In the genomic region with DNA sequence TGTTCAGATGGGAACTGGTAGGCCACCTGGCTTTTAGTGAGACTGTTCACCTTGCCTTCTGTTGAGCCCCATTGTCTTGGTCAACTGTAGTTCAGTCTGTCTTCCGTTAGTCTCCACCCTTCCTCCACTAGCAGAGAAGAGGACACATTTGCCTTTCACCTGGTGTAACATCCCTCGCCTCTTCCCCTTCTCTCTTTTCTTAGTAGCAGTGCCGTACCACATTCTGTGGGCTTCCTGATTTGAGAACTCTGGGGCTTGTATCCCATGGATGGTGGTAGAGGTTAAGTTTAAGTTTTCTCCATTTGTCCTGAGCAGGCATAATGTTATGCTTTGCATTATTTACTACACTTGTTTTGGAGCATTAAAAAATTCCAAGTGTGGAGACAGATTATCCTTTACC, we compare ENCODE assay signal across 30 cellular contexts. TPM values are rescaled to one million over a fixed set of nuclear protein-coding genes. Genes with fewer than 3 reads are reported as not detected.
DNase-seq lines count a peak whose midpoint lies in the region; ATAC-seq and TF ChIP-seq lines count a peak whose summit lies in the region.
"Had no signal": no experiment of that assay in that cellular context is flagged by ENCODE, and none has a peak within 500 bp of the region (broad histone marks: within the 10 kb centered on the region; RNA-seq: fewer than 3 reads in every experiment).

No MANE protein-coding gene starts in this region.

- H3K79me2 ChIP-seq in trophoblast cell (ENCODE audit: control insufficient read depth, insufficient read depth, low read length, poor library complexity), result peaks cover 14% of the 10 kb centered on the region

- POLR2A ChIA-PET in CD4-positive, alpha-beta memory T cell (lab: Charles Lee; ENCODE audit: partially characterized antibody), result no interaction called here

- no peaks in the 10 kb centered on the region for H3K36me3 ChIP-seq in CD4-positive, alpha-beta memory T cell (ENCODE audit: insufficient read depth, low read length)
- H3K36me3 ChIP-seq in endodermal cell (ENCODE audit: control insufficient read depth, insufficient read depth, low read length), result peaks cover 35% of the 10 kb centered on the region
- no peaks in the 10 kb centered on the region for H3K36me3 ChIP-seq in trophoblast cell (ENCODE audit: control insufficient read depth in 1 of 2, insufficient read depth in 2 of 2, low read length in 2 of 2)
- H3K36me3 ChIP-seq: brain microvascular endothelial cell, upper lobe of left lung had no signal

- WGBS in endodermal cell (ENCODE audit: insufficient coverage in 1 of 2, insufficient read length in 1 of 2), 2 experiments, result 96 to 100% methylated on average over 1 to 3 of the region's 3 CpGs
- no CpG with 5 or more reads among the region's 3 CpGs for WGBS in trophoblast cell (ENCODE audit: extremely low coverage, insufficient coverage, insufficient read length)

- no peak overlapping the region for H4K12ac ChIP-seq in trophoblast cell (ENCODE audit: low read depth, low read length)

- H3K4me1 ChIP-seq in CD4-positive, alpha-beta memory T cell (ENCODE audit: insufficient read depth, low read length), result peaks cover 51% of the 10 kb centered on the region
- H3K4me1 ChIP-seq in endodermal cell (ENCODE audit: control insufficient read depth, insufficient read depth, low read length) (peaks cover 3% of the 10 kb centered on the region), trophoblast cell (ENCODE audit: control insufficient read depth in 1 of 2, insufficient read depth in 2 of 2, low read length in 2 of 2) (peaks cover 0 to 2% of the 10 kb centered on the region in 2 experiments)

- H3K4me3 Mint-ChIP-seq in CD4-positive, alpha-beta memory T cell, result peak overlapping the region in 4 of 8 donors; percentile 12 to 49 (median 42)
- H3K4me3 Mint-ChIP-seq in T-helper 17 cell (peak overlapping the region; percentile 53), endodermal cell (no peak overlapping the region)
- H3K4me3 Mint-ChIP-seq: activated CD4-positive, alpha-beta T cell treated with anti-CD3 and anti-CD28 coated beads, Interleukin-2, amount 10 ng/mL, durations not matched to agents 7 days and 5 days; activated T-cell treated with anti-CD3 and anti-CD28 coated beads, Interleukin-2, amount 50 U/mL, for 72 hours had no signal

- CTCF ChIA-PET in CD4-positive, alpha-beta memory T cell (lab: Charles Lee; ENCODE audit: partially characterized antibody), result no interaction called here

- intact Hi-C loops in CD4-positive, alpha-beta memory T cell (cut with micrococcal nuclease), result no loop called here
- intact Hi-C loops in posterior vena cava (cut with DNase I), result no loop called here

- no peaks in the 10 kb centered on the region for H3K79me1 ChIP-seq in trophoblast cell (ENCODE audit: low read length)

- no peak overlapping the region for H2AFZ ChIP-seq in trophoblast cell (ENCODE audit: insufficient read depth, low read length, poor library complexity)

- H3K27ac Mint-ChIP-seq in CD4-positive, alpha-beta memory T cell, result peak overlapping the region in 4 of 7 donors; percentile 5 to 69 (median 17)
- H3K27ac Mint-ChIP-seq in T-helper 17 cell (peak overlapping the region; percentile 45), endodermal cell (peak overlapping the region; percentile 11)
- H3K27ac Mint-ChIP-seq: activated CD4-positive, alpha-beta T cell treated with anti-CD3 and anti-CD28 coated beads, Interleukin-2, amount 10 ng/mL, durations not matched to agents 7 days and 5 days; activated T-cell treated with anti-CD3 and anti-CD28 coated beads, Interleukin-2, amount 50 U/mL, for 72 hours; IgD-negative memory B cell had no signal

- H3K4me3 ChIP-seq in CD4-positive, alpha-beta memory T cell (ENCODE audit: low read length in 2 of 2), result no peak overlapping the region
- H3K4me3 ChIP-seq in endodermal cell (ENCODE audit: low read length) (no peak overlapping the region), trophoblast cell (ENCODE audit: low read depth, low read length) (no peak overlapping the region)
- H3K4me3 ChIP-seq: BLaER1 treated with 17β-estradiol and CSF1 and Interleukin-3, amounts not matched to agents 10 nM and 100 nM; dorsolateral prefrontal cortex; gastroesophageal sphincter; upper lobe of left lung had no signal

- no peak overlapping the region for H3K4me2 ChIP-seq in trophoblast cell (ENCODE audit: low read length)

- H3K27me3 ChIP-seq in CD4-positive, alpha-beta memory T cell (ENCODE audit: insufficient read depth, low read length), result no peaks in the 10 kb centered on the region
- no peaks in the 10 kb centered on the region for H3K27me3 ChIP-seq in endodermal cell (ENCODE audit: control insufficient read depth, insufficient read depth, low read length, poor library complexity, severe bottlenecking)
- no peaks in the 10 kb centered on the region for H3K27me3 ChIP-seq in trophoblast cell (ENCODE audit: insufficient read depth, low read length)
- H3K27me3 ChIP-seq: BLaER1 treated with 17β-estradiol and CSF1 and Interleukin-3, amounts not matched to agents 10 nM and 100 nM; brain microvascular endothelial cell; dorsolateral prefrontal cortex; gastroesophageal sphincter; upper lobe of left lung had no signal

- H3K18ac ChIP-seq in trophoblast cell (ENCODE audit: low read length), result no peak overlapping the region

- no peak for TF ChIP-seq CTCF in endodermal cell (conservative IDR thresholded peaks at IDR 0.05)

- no peak overlapping the region for H3K14ac ChIP-seq in trophoblast cell (ENCODE audit: low read length)

- H3K27ac ChIP-seq in CD4-positive, alpha-beta memory T cell (ENCODE audit: low read depth, low read length), result no peak overlapping the region
- no peak overlapping the region for H3K27ac ChIP-seq in endodermal cell (ENCODE audit: low read depth, low read length)
- no peak overlapping the region for H3K27ac ChIP-seq in trophoblast cell (ENCODE audit: low read depth, low read length)
- H3K27ac ChIP-seq: BLaER1 treated with 17β-estradiol and CSF1 and Interleukin-3, amounts not matched to agents 10 nM and 100 nM; brain microvascular endothelial cell; dorsolateral prefrontal cortex; gastroesophageal sphincter; WERI-Rb-1 had no signal

- H3K9me3 ChIP-seq in CD4-positive, alpha-beta memory T cell (ENCODE audit: control insufficient read depth in 1 of 2, low read length in 2 of 2), result no peaks in the 10 kb centered on the region
- H3K9me3 ChIP-seq in T-helper 17 cell (ENCODE audit: control insufficient read depth, low read length, poor library complexity, severe bottlenecking), result no peaks in the 10 kb centered on the region
- peaks cover 12% of the 10 kb centered on the region for H3K9me3 ChIP-seq in endodermal cell (ENCODE audit: control insufficient read depth, low read length)
- H3K9me3 ChIP-seq in trophoblast cell (ENCODE audit: insufficient read depth, low read depth, low read length), result no peaks in the 10 kb centered on the region
- H3K9me3 ChIP-seq: gastroesophageal sphincter, upper lobe of left lung had no signal

- no peak overlapping the region for H4K8ac ChIP-seq in trophoblast cell (ENCODE audit: low read depth, low read length)

- peak overlapping the region; percentile 22 for H3K4ac ChIP-seq in trophoblast cell (ENCODE audit: low read depth, low read length)

- no peaks in the 10 kb centered on the region for H3K9me3 Mint-ChIP-seq in CD4-positive, alpha-beta memory T cell
- peaks cover 17% of the 10 kb centered on the region for H3K9me3 Mint-ChIP-seq in endodermal cell
- H3K9me3 Mint-ChIP-seq: activated CD4-positive, alpha-beta T cell treated with anti-CD3 and anti-CD28 coated beads, Interleukin-2, amount 10 ng/mL, durations not matched to agents 7 days and 5 days; IgD-negative memory B cell had no signal

- no peak overlapping the region for H2BK12ac ChIP-seq in trophoblast cell (ENCODE audit: low read length)

- DNase-seq in CD4-positive, alpha-beta memory T cell, result no peak
- DNase-seq in T-helper 17 cell (no peak), endodermal cell (no peak), trophoblast cell (no peak), posterior vena cava (ENCODE audit: low spot score) (no peak), globus pallidus (ENCODE audit: low spot score) (no peak)
- DNase-seq: activated CD4-positive, alpha-beta T cell treated with anti-CD3 and anti-CD28 coated beads, Interleukin-2, amount 10 ng/mL, durations not matched to agents 7 days and 5 days; activated naive CD4-positive, alpha-beta T cell; activated T-cell treated with anti-CD3 and anti-CD28 coated beads, Interleukin-2, amount 50 U/mL, for 72 hours; amniotic stem cell; brain microvascular endothelial cell; Calu3; cerebellar nuclear complex; DMS79; dorsolateral prefrontal cortex; mesenchymal stem cell; NCI-H146; NCI-H345; nucleus accumbens; retina; stimulated activated naive CD4-positive, alpha-beta T cell; T1000; WERI-Rb-1 had no signal

- no peak overlapping the region for H2BK120ac ChIP-seq in trophoblast cell (ENCODE audit: insufficient read depth, low read length, poor library complexity)

- no peak for ATAC-seq in T-helper 17 cell
- no peak for ATAC-seq in HG02571 (IDR thresholded peaks at IDR 0.05; ENCODE audit: unreplicated experiment)
- ATAC-seq: activated T-cell treated with anti-CD3 and anti-CD28 coated beads, Interleukin-2, amount 50 U/mL, for 72 hours; gastroesophageal sphincter; HCT116; Right ventricle myocardium inferior had no signal

- H4K91ac ChIP-seq in trophoblast cell (ENCODE audit: low read depth, low read length), result no peak overlapping the region

- peaks cover 9 to 22% of the 10 kb centered on the region in 2 donors for H3K36me3 Mint-ChIP-seq in CD4-positive, alpha-beta memory T cell
- peaks cover 2% of the 10 kb centered on the region for H3K36me3 Mint-ChIP-seq in T-helper 17 cell (ENCODE audit: low read depth)
- peaks cover 32% of the 10 kb centered on the region for H3K36me3 Mint-ChIP-seq in endodermal cell (ENCODE audit: low read depth)

- H2BK5ac ChIP-seq in trophoblast cell (ENCODE audit: low read depth, low read length, poor library complexity), result no peak overlapping the region

- no peak overlapping the region for H3K23ac ChIP-seq in trophoblast cell (ENCODE audit: low read length)

- H2AK5ac ChIP-seq in trophoblast cell (ENCODE audit: low read length), result no peak overlapping the region

- no peak overlapping the region for H3K9ac ChIP-seq in endodermal cell (ENCODE audit: extremely low read depth, low read length, poor library complexity, severe bottlenecking)
- H3K9ac ChIP-seq in trophoblast cell (ENCODE audit: low read length), result no peak overlapping the region
- H3K9ac ChIP-seq: BLaER1 treated with 17β-estradiol and CSF1 and Interleukin-3, amounts not matched to agents 10 nM and 100 nM had no signal

- peaks cover 48 to 82% (median 66%) of the 10 kb centered on the region in 4 donors for H3K4me1 Mint-ChIP-seq in CD4-positive, alpha-beta memory T cell
- peaks cover 46% of the 10 kb centered on the region for H3K4me1 Mint-ChIP-seq in T-helper 17 cell
- H3K4me1 Mint-ChIP-seq in endodermal cell, result peaks cover 40% of the 10 kb centered on the region

- no peaks in the 10 kb centered on the region for H3K27me3 Mint-ChIP-seq in CD4-positive, alpha-beta memory T cell
- no peaks in the 10 kb centered on the region for H3K27me3 Mint-ChIP-seq in T-helper 17 cell
- no peaks in the 10 kb centered on the region for H3K27me3 Mint-ChIP-seq in endodermal cell (ENCODE audit: insufficient read depth)
- H3K27me3 Mint-ChIP-seq: activated CD4-positive, alpha-beta T cell treated with anti-CD3 and anti-CD28 coated beads, Interleukin-2, amount 10 ng/mL, durations not matched to agents 7 days and 5 days; IgD-negative memory B cell had no signal

RNA-seq across cellular contexts. Expression of a gene that starts 49.3 kb away (rescaled TPM):
- total RNA-seq in CD4-positive, alpha-beta memory T cell, result 100 to 1,000 TPM; 141 to 152 TPM
- polyA plus RNA-seq in CD4-positive, alpha-beta memory T cell, result 100 to 1,000 TPM; 185 to 269 TPM
- total RNA-seq in T-helper 17 cell (100 to 1,000 TPM; 145 to 166 TPM), endodermal cell (100 to 1,000 TPM; 166 to 194 TPM), posterior vena cava (100 to 1,000 TPM; 207 to 216 TPM)
- polyA plus RNA-seq in endodermal cell (2013, experiment 1 of 2), result 130 TPM
- 118 TPM for polyA plus RNA-seq in endodermal cell (2013, experiment 2 of 2)
- 236 and 247 TPM in 2 replicates for polyA plus RNA-seq in trophoblast cell (2013)
